In the genomic region with DNA sequence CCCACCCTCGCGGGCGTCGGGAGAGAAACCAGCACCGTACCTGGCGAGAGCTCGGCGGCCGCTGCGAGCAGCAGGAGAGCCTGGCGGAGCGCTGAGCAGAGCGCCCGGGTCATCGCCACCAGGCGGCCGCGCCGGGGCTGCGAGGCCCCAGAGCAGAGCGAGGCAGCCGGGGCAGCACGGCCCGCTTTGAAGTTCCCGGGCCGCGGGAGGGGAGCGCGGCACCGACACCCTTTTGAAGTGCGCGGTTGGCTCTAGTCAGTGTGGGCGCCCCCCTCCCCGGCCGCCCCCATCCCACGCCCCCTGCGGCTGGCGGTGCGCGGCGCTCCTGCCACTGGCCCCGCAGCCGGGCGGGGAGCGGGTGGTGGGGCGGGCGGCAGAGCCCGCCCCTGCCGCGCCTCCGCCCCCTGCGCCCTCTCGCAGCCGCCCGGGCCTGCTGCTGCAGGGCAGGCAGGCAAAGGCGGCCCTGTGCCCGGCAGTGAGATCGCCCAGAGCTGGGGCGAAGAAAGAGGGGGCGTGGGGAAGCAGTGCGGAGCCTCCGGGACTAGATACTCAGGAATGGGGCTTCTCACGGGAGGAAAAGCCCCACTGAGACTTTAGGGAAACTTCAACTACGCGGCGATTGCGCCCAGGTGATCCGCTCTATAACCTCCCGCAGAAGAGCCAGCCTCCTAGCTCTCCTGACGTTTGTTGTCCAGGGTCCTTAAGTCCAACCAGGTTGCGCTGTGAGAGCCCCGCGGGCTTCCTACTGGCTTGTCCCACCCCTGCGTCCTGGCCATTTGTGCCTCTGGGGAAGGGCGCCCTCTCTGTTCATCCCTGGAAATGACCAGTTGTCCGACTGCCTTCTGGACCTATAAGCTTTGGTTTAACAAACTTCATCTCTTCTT, we compare ENCODE assay signal across 8 cellular contexts. TPM values are rescaled to one million over a fixed set of nuclear protein-coding genes. Genes with fewer than 3 reads are reported as not detected.
DNase-seq lines count a peak whose midpoint lies in the region; ATAC-seq and TF ChIP-seq lines count a peak whose summit lies in the region.

A gene (minus strand): TSS at position 333 of the 884 bp plus-strand sequence. CDS start 220 bp downstream, at position 113.

- ATAC-seq in GM21825 (IDR thresholded peaks at IDR 0.05; ENCODE audit: unreplicated experiment) (peak; percentile 87), left cardiac atrium (peak; percentile 93 to 95)

- peak; percentile 78 for TF ChIP-seq CTCF in type B pancreatic cell (conservative IDR thresholded peaks at IDR 0.05)

- H3K27ac ChIP-seq in adipose tissue (ENCODE audit: low read depth, low read length): no peak within 1 kb of the TSS

- H3K4me1 Mint-ChIP-seq in type B pancreatic cell (ENCODE audit: unreplicated experiment): peaks cover 6% of the 10 kb centered on the region

- peak within 1 kb of the TSS; percentile 72 for H3K27ac Mint-ChIP-seq in type B pancreatic cell

- no peaks in the 10 kb centered on the region for H3K9me3 Mint-ChIP-seq in type B pancreatic cell

- peaks cover 52% of the 10 kb centered on the region for H3K27me3 Mint-ChIP-seq in type B pancreatic cell

- DNase-seq in EL (peak; percentile 64), Kasumi-1 (lab: John Stamatoyannopoulos, UW) (peak; percentile 77 to 80), SKM-1 (lab: John Stamatoyannopoulos, UW; ENCODE audit: unreplicated experiment) (peak; percentile 58), left cardiac atrium (peak; percentile 51), posterior cingulate gyrus (peak; percentile 62 to 96 (median 78)), type B pancreatic cell (ENCODE audit: extremely low spot score, unreplicated experiment) (peak; percentile 77)

- H3K4me3 Mint-ChIP-seq in type B pancreatic cell: peak within 1 kb of the TSS; percentile 92

- no peaks in the 10 kb centered on the region for H3K36me3 Mint-ChIP-seq in type B pancreatic cell

- intact Hi-C loops in left cardiac atrium (cut with DNase I) (no loop called here), posterior cingulate gyrus (cut with DNase I) (loop anchor here (2.0 to 5.0 kb wide), 2 partner anchors 38 to 249 kb away; a partner anchor contains a TSS)

- WGBS in adipose tissue, 3 donors: 1% methylated on average over 51 to 75 of the region's 76 CpGs

RNA-seq across cellular contexts. Expression of the gene that starts here (rescaled TPM):
- 10 to 100 TPM in 2 of 3 donors, 1 to 10 TPM in 1; 1.8 to 52.4 (median 12.7) TPM for polyA plus RNA-seq in adipose tissue
- total RNA-seq in left cardiac atrium (10 to 100 TPM in 1 of 2 donors, 1 to 10 TPM in 1; 2.6 to 10.0 TPM), type B pancreatic cell (ENCODE audit: low replicate concordance) (17.1 and 27.9 TPM in 2 replicates)
